Comparison of ENCODE assay signal across 17 cellular contexts in the genomic region with DNA sequence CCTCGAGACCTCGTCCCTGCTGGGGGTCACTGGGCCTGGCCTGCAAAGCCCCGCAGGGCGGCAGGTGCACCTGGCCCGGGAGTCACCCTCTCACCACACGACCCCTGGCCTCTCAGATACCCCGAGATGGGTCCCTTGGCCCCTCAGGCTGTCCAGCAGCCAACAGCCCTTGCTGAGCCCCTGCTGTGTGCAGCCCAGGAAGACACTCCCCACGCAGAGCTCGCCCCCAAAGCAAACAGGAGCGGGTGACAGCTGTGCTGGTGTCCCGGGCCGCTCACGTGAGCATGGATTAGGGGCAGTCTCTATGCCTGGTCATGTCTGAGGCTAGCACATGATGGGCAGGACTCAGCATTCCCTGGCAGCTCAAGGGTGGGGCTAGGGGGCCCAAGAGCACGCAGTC. TPM values are rescaled to one million over a fixed set of nuclear protein-coding genes. Genes with fewer than 3 reads are reported as not detected.
DNase-seq lines count a peak whose midpoint lies in the region; ATAC-seq and TF ChIP-seq lines count a peak whose summit lies in the region.
"Had no signal": no experiment of that assay in that cellular context is flagged by ENCODE, and none has a peak within 500 bp of the region (broad histone marks: within the 10 kb centered on the region; RNA-seq: fewer than 3 reads in every experiment).

No MANE protein-coding gene starts in this region.

- no peaks in the 10 kb centered on the region for H3K9me3 Mint-ChIP-seq in stimulated activated memory B cell treated with anti-CD40 and anti-IgM and Interleukin-4, amounts not matched to agents 10 μg/mL and 1 μg/mL and 100 μg/mL, for 72 hours
- H3K9me3 Mint-ChIP-seq: CD4-positive, alpha-beta T cell; H9 had no signal

- no peak overlapping the region for H2BK12ac ChIP-seq in mesenchymal stem cell (ENCODE audit: low read length in 2 of 2)

- no TSS peak for BruUV-seq in Panc1 (replicated peaks; lab: Mats Ljungman, UMichigan)

- WGBS in mesenchymal stem cell: 81% methylated on average over 14 of the region's 14 CpGs

- H2AK5ac ChIP-seq in mesenchymal stem cell (ENCODE audit: low read length, severe bottlenecking): no peak overlapping the region

- H2BK5ac ChIP-seq in mesenchymal stem cell (ENCODE audit: low read depth, low read length, poor library complexity, severe bottlenecking): no peak overlapping the region

- H2BK120ac ChIP-seq in mesenchymal stem cell (ENCODE audit: low read depth, low read length): no peak overlapping the region

- H4K8ac ChIP-seq in mesenchymal stem cell (ENCODE audit: low read length): no peak overlapping the region

- peaks cover 34% of the 10 kb centered on the region for H3K4me1 Mint-ChIP-seq in stimulated activated memory B cell treated with anti-CD40 and anti-IgM and Interleukin-4, amounts not matched to agents 10 μg/mL and 1 μg/mL and 100 μg/mL, for 72 hours

- CTCF ChIA-PET in Panc1 (lab: Charles Lee): no interaction called here

- no peak overlapping the region for H2AFZ ChIP-seq in mesenchymal stem cell (ENCODE audit: low read depth, low read length)

- peaks cover 41% of the 10 kb centered on the region for H3K79me1 ChIP-seq in mesenchymal stem cell (replicated peaks; ENCODE audit: low read length, poor library complexity, severe bottlenecking)

- in situ Hi-C loops in Panc1 (cut with HindIII; ENCODE audit: low pct_unique_long_range_greater_than_20kb, low sequenced_read_pairs): no loop called here

- H3K14ac ChIP-seq in mesenchymal stem cell (ENCODE audit: low read length in 2 of 2): no peak overlapping the region

- POLR2A ChIA-PET in Panc1 (lab: Charles Lee): no interaction called here

- DNase-seq in NCI-H82 (lab: John Stamatoyannopoulos, UW) (peak; percentile 4), NCI-H82 treated with DMSO at 0.1 percent for 48 hours (lab: John Stamatoyannopoulos, UW; ENCODE audit: unreplicated experiment) (no peak), Panc1 (ENCODE audit: low read depth, low spot score) (no peak), mesenchymal stem cell (no peak)
- DNase-seq: 8988T; ACHN; C1 segment of cervical spinal cord; Calu3; CD4-positive, alpha-beta T cell; DMS153; DMS79 treated with DMSO at 0.1 percent for 48 hours; EL; GOT3; H9 had no signal

- H3K4me3 Mint-ChIP-seq in stimulated activated memory B cell treated with anti-CD40 and anti-IgM and Interleukin-4, amounts not matched to agents 10 μg/mL and 1 μg/mL and 100 μg/mL, for 72 hours: no peak overlapping the region
- H3K4me3 Mint-ChIP-seq: CD4-positive, alpha-beta T cell; H9 had no signal

- H3K36me3 Mint-ChIP-seq in stimulated activated memory B cell treated with anti-CD40 and anti-IgM and Interleukin-4, amounts not matched to agents 10 μg/mL and 1 μg/mL and 100 μg/mL, for 72 hours: no peaks in the 10 kb centered on the region

- intact Hi-C loops in Panc1 (cut with micrococcal nuclease; ENCODE audit: unreplicated experiment): no loop called here

- H3K27ac ChIP-seq in Panc1 (ENCODE audit: low read length): peak overlapping the region; percentile 39; the same call in 1 of the 2 replicates
- no peak overlapping the region for H3K27ac ChIP-seq in mesenchymal stem cell (ENCODE audit: low read length, poor library complexity, severe bottlenecking)

- no peak overlapping the region for H3K4ac ChIP-seq in mesenchymal stem cell (ENCODE audit: low read depth in 1 of 2, low read length in 2 of 2)

- peaks cover 34% of the 10 kb centered on the region for H3K27me3 Mint-ChIP-seq in stimulated activated memory B cell treated with anti-CD40 and anti-IgM and Interleukin-4, amounts not matched to agents 10 μg/mL and 1 μg/mL and 100 μg/mL, for 72 hours

- TF ChIP-seq CTCF in Panc1 (IDR thresholded peaks at IDR 0.05): no peak

- H3K27ac Mint-ChIP-seq in stimulated activated memory B cell treated with anti-CD40 and anti-IgM and Interleukin-4, amounts not matched to agents 10 μg/mL and 1 μg/mL and 100 μg/mL, for 72 hours: no peak overlapping the region
- H3K27ac Mint-ChIP-seq: CD4-positive, alpha-beta T cell; H9 had no signal

- no peak overlapping the region for H3K4me2 ChIP-seq in mesenchymal stem cell (ENCODE audit: low read length, poor library complexity, severe bottlenecking)

- H3K9me3 ChIP-seq in Panc1 (ENCODE audit: control insufficient read depth, insufficient read depth, low read depth, low read length): no peaks in the 10 kb centered on the region
- no peaks in the 10 kb centered on the region for H3K9me3 ChIP-seq in mesenchymal stem cell (ENCODE audit: control insufficient read depth, low read length)

- H3K9ac ChIP-seq in mesenchymal stem cell (ENCODE audit: low read length): no peak overlapping the region

- H3K4me1 ChIP-seq in Panc1 (ENCODE audit: control insufficient read depth, insufficient read depth, low read length): peaks cover 57% of the 10 kb centered on the region
- peaks cover 33% of the 10 kb centered on the region for H3K4me1 ChIP-seq in mesenchymal stem cell (ENCODE audit: control insufficient read depth, insufficient read depth, low read depth, low read length)

- H3K4me3 ChIP-seq in Panc1 (ENCODE audit: low read depth in 2 of 2, low read length in 2 of 2): no peak overlapping the region
- no peak overlapping the region for H3K4me3 ChIP-seq in mesenchymal stem cell (ENCODE audit: insufficient read depth in 1 of 2, low read depth in 1 of 2, low read length in 2 of 2)

- H3K27me3 ChIP-seq in Panc1 (ENCODE audit: control insufficient read depth, insufficient read depth, low read length) (no peaks in the 10 kb centered on the region), mesenchymal stem cell (ENCODE audit: control insufficient read depth in 1 of 2, insufficient read depth in 1 of 2, low read length in 2 of 2) (peaks cover 0 to 60% of the 10 kb centered on the region in 2 experiments)

- H4K91ac ChIP-seq in mesenchymal stem cell (ENCODE audit: low read length): no peak overlapping the region

- peak overlapping the region; percentile 6 for H2BK15ac ChIP-seq in mesenchymal stem cell (ENCODE audit: low read depth, poor library complexity, severe bottlenecking)

- no peak overlapping the region for H3K23ac ChIP-seq in mesenchymal stem cell (ENCODE audit: low read length in 2 of 2)

- H3K36me3 ChIP-seq in Panc1 (ENCODE audit: control insufficient read depth, insufficient read depth, low read length): no peaks in the 10 kb centered on the region
- peaks cover 0 to 76% of the 10 kb centered on the region in 2 experiments for H3K36me3 ChIP-seq in mesenchymal stem cell (ENCODE audit: control insufficient read depth in 1 of 2, insufficient read depth in 2 of 2, low read depth in 1 of 2, low read length in 2 of 2)

- H3K18ac ChIP-seq in mesenchymal stem cell (ENCODE audit: low read depth in 1 of 2, low read length in 2 of 2): no peak overlapping the region

- 0 out of 2 replicates have a peak, but pooled peaks have one; percentile 20 for ATAC-seq in Panc1
- no peak for ATAC-seq in SK-N-SH treated with all-trans-retinoic acid at 6 μM for 48 hours
- no peak for ATAC-seq in stimulated activated memory B cell treated with anti-CD40 and anti-IgM and Interleukin-4, amounts not matched to agents 10 μg/mL and 1 μg/mL and 100 μg/mL, for 72 hours
- no peak for ATAC-seq in GM21515 (IDR thresholded peaks at IDR 0.05; ENCODE audit: unreplicated experiment)

TF ChIP-seq in SK-N-SH treated with all-trans-retinoic acid at 6 μM for 48 hours, 23 proteins besides CTCF, POLR2A, EP300 and RAD21:
- TF ChIP-seq, protein P1, sequence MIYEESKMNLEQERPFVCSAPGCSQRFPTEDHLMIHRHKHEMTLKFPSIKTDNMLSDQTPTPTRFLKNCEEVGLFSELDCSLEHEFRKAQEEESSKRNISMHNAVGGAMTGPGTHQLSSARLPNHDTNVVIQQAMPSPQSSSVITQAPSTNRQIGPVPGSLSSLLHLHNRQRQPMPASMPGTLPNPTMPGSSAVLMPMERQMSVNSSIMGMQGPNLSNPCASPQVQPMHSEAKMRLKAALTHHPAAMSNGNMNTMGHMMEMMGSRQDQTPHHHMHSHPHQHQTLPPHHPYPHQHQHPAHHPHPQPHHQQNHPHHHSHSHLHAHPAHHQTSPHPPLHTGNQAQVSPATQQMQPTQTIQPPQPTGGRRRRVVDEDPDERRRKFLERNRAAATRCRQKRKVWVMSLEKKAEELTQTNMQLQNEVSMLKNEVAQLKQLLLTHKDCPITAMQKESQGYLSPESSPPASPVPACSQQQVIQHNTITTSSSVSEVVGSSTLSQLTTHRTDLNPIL (CRISPR knock-in tag; IDR thresholded peaks at IDR 0.05; ENCODE audit: low read depth): no peak
- no peak for TF ChIP-seq ARNTL (CRISPR knock-in tag; IDR thresholded peaks at IDR 0.05; ENCODE audit: borderline replicate concordance, low read depth)
- no peak for TF ChIP-seq ZNF565 (CRISPR knock-in tag; conservative IDR thresholded peaks at IDR 0.05; ENCODE audit: low read depth)
- TF ChIP-seq RARB (CRISPR knock-in tag; IDR thresholded peaks at IDR 0.05): no peak
- TF ChIP-seq, protein P2, sequence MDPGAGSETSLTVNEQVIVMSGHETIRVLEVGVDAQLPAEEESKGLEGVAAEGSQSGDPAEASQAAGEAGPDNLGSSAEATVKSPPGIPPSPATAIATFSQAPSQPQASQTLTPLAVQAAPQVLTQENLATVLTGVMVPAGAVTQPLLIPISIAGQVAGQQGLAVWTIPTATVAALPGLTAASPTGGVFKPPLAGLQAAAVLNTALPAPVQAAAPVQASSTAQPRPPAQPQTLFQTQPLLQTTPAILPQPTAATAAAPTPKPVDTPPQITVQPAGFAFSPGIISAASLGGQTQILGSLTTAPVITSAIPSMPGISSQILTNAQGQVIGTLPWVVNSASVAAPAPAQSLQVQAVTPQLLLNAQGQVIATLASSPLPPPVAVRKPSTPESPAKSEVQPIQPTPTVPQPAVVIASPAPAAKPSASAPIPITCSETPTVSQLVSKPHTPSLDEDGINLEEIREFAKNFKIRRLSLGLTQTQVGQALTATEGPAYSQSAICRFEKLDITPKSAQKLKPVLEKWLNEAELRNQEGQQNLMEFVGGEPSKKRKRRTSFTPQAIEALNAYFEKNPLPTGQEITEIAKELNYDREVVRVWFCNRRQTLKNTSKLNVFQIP (CRISPR knock-in tag; IDR thresholded peaks at IDR 0.05; ENCODE audit: borderline replicate concordance, low read depth): no peak
- no peak for TF ChIP-seq TCF4 (CRISPR knock-in tag; IDR thresholded peaks at IDR 0.05; ENCODE audit: borderline replicate concordance)
- no peak for TF ChIP-seq PPARA (CRISPR knock-in tag; IDR thresholded peaks at IDR 0.05; ENCODE audit: borderline replicate concordance)

RNA-seq across cellular contexts. Expression of a gene that starts 31.3 kb away (rescaled TPM):
- total RNA-seq in Panc1 (2021; ENCODE audit: unreplicated experiment): 52.1 TPM
- 46.4 TPM for polyA plus RNA-seq in Panc1 (2012; ENCODE audit: insufficient read length)
- not detected for polyA plus RNA-seq in mesenchymal stem cell (2013, experiment 1 of 2)
- not detected for polyA plus RNA-seq in mesenchymal stem cell (2013, experiment 2 of 2)
- total RNA-seq: CD4-positive, alpha-beta T cell had no signal
